Comparison of ENCODE assay signal across 8 cellular contexts in the genomic region with DNA sequence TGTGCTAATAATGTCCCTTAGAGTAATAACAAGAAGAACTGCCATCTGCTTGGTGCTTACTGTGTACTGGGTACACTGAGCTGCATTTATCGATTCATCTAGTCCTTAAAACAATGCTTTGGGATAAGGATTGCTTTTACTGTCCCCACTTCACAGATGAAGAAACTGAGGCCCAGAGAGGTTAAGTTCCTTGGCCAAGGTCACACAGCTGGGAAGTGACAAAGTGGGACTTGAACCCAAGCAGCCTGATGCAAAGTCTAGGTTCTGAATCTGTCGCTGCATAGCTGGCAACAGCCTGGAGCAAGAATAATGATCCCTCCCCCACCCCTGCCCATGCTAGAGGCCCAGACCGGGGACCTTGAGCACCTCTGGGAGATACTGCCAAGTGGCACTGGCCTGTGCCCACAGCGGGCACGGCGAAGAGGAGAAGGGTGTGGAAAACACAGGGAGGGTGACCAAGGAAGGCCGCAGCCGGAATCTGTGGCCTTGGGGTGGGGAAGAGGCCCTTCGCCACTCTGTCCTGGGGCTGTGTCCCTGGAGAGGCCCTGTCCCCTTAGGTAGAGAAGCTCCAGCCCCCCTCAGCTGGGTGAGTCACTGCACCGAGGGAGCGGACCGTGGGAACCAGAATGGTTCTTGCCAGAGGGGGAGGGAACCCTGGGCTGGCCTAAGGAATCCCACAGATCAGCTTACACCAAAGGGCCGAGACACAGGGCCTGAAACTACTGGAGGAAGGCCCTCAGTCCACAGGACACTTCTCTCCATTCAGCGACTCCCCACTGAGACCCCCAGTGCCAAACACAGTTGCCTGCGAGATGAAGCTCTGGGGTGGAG. TPM values are rescaled to one million over a fixed set of nuclear protein-coding genes. Genes with fewer than 3 reads are reported as not detected.
DNase-seq lines count a peak whose midpoint lies in the region; ATAC-seq, FAIRE-seq and TF ChIP-seq lines count a peak whose summit lies in the region.

No MANE protein-coding gene starts in this region.

- H3K4me2 ChIP-seq in H9 (ENCODE audit: insufficient read depth, insufficient read length, low read length) = no peak overlapping the region
- peak overlapping the region; percentile 21 for H3K4me2 ChIP-seq in K562 (ENCODE audit: insufficient read depth, low read length)

- H2BK15ac ChIP-seq in H9 (ENCODE audit: low read depth, low read length) = no peak overlapping the region

- H3K9me1 ChIP-seq in K562 (ENCODE audit: control insufficient read depth, insufficient read depth, low read length) = no peaks in the 10 kb centered on the region

- TF ChIP-seq POLR2A in K562 (conservative IDR thresholded peaks at IDR 0.05) (no peak), GM12891 (IDR thresholded peaks at IDR 0.05; ENCODE audit: low read depth, low read length) (no peak)

- no CpG with 5 or more reads among the region's 15 CpGs for WGBS in H9 (ENCODE audit: extremely low coverage, insufficient read length, low lambda C conversion rate)
- 59% methylated on average over 5 of the region's 15 CpGs for WGBS in K562 (ENCODE audit: insufficient coverage, low coverage, missing lambda C conversion rate)

- H2AFZ ChIP-seq in H9 (ENCODE audit: low read length) = no peak overlapping the region
- no peak overlapping the region for H2AFZ ChIP-seq in K562 (ENCODE audit: low read depth, low read length)

- TF ChIP-seq EP300 in K562 (IDR thresholded peaks at IDR 0.05; ENCODE audit: low read length) = no peak

- H2BK20ac ChIP-seq in H9 (ENCODE audit: low read depth, low read length, poor library complexity, severe bottlenecking) = no peak overlapping the region

- H2AK5ac ChIP-seq in H9 (ENCODE audit: insufficient read length, low read length) = no peak overlapping the region

- peaks cover 0 to 3% (median 0%) of the 10 kb centered on the region in 3 experiments; a peak in 3 of 7 replicates for H3K36me3 Mint-ChIP-seq in H9 (ENCODE audit: insufficient read depth in 1 of 3, low read depth in 3 of 3)

- H2BK120ac ChIP-seq in H9 (ENCODE audit: low read depth, low read length, poor library complexity, severe bottlenecking) = no peak overlapping the region

- H3K14ac ChIP-seq in H9 (ENCODE audit: insufficient read depth, low read length) = no peak overlapping the region; the same call in 1 of the 2 replicates

- H3K36me3 ChIP-seq in K562 (ENCODE audit: control insufficient read depth, insufficient read depth, low read length) = peaks cover 5% of the 10 kb centered on the region; the same call in 2 of the 3 replicates

- H3K56ac ChIP-seq in H9 (ENCODE audit: insufficient read length, low read depth, low read length) = no peak overlapping the region

- CTCF ChIA-PET in K562 (lab: Yijun Ruan, JAX; ENCODE audit: low intra/inter-chr PET ratio) = no interaction called here

- no peak overlapping the region for H3K4ac ChIP-seq in H9 (ENCODE audit: low read depth, low read length)

- H3K4me1 ChIP-seq in H9 (ENCODE audit: insufficient read depth, low read length) = peaks cover 2% of the 10 kb centered on the region; the same call in 1 of the 2 replicates
- peaks cover 31 to 76% of the 10 kb centered on the region in 2 experiments; a peak in 4 of 5 replicates for H3K4me1 ChIP-seq in K562 (replicated peaks in 1 of 2; ENCODE audit: control insufficient read depth in 2 of 2, insufficient read depth in 2 of 2, low read length in 2 of 2)

- no peak overlapping the region for H2BK12ac ChIP-seq in H9 (ENCODE audit: insufficient read length, low read depth, low read length)

- peaks cover 3 to 4% of the 10 kb centered on the region in 2 experiments; a peak in 2 of 5 replicates for H3K9me3 Mint-ChIP-seq in H9

- no peak for TF ChIP-seq RAD21 in K562 (CRISPR knock-in tag; conservative IDR thresholded peaks at IDR 0.05 in 1 of 2, IDR thresholded peaks at IDR 0.05 in 1 of 2)

- DNase-seq in H9 = peak; percentile 79
- peak in 3 of 4 experiments; percentile 38 to 58 (median 42) for DNase-seq in K562 (ENCODE audit: extremely low read depth in 1 of 4, low spot score in 3 of 4)
- DNase-seq in iris pigment epithelial cell (ENCODE audit: low read depth) = peak; percentile 98
- peak in 14 of 49 donors; percentile 14 to 63 (median 34) for DNase-seq in substantia nigra (lab: John Stamatoyannopoulos, UW)
- DNase-seq in stimulated activated CD4-positive, alpha-beta T cell treated with anti-CD3 and anti-CD28 coated beads, Interleukin-2, amount 100 ng/mL, for 48 hours = no peak
- no peak for DNase-seq in cortex of kidney (lab: John Stamatoyannopoulos, UW)
- DNase-seq in GM12891 (ENCODE audit: insufficient read length, low spot score) = no peak

- POLR2A ChIA-PET in K562 (lab: Yijun Ruan, JAX) = interaction anchor here (1.6 kb wide), 1 partner anchor 9 kb away, joined by 9 read pairs; no protein-coding TSS in a partner anchor

- H3K23ac ChIP-seq in H9 (ENCODE audit: insufficient read length, low read depth, low read length) = no peak overlapping the region

- in situ Hi-C loops in K562 (cut with MboI) = no loop called here

- FAIRE-seq in K562 (lab: Jason Lieb, UNC) (peak; percentile 65), GM12891 (lab: Jason Lieb, UNC) (no peak)

- H3K9me3 ChIP-seq in H9 (ENCODE audit: control insufficient read depth, low read depth, low read length) (no peaks in the 10 kb centered on the region), K562 (replicated peaks; ENCODE audit: control insufficient read depth, insufficient read depth, low read depth, low read length) (no peaks in the 10 kb centered on the region)

- peak overlapping the region; percentile 39 to 93; a peak in 4 of 5 replicates for H3K4me3 Mint-ChIP-seq in H9

- no peak overlapping the region for H3K18ac ChIP-seq in H9 (ENCODE audit: insufficient read length, low read depth, low read length)

- H3K27ac ChIP-seq in H9 (ENCODE audit: insufficient read length, low read depth, low read length) (no peak overlapping the region), K562 (ENCODE audit: extremely low read depth, low read depth, low read length) (0 out of 3 replicates have a peak overlapping the region, but pooled peaks have one; percentile 8), substantia nigra (ENCODE audit: low read depth, low read length, poor library complexity, severe bottlenecking) (peak overlapping the region; percentile 81)

- H3T11ph ChIP-seq in H9 (ENCODE audit: low read length) = no peak overlapping the region

- no TSS peak for BruUV-seq in K562 (replicated peaks; lab: Mats Ljungman, UMichigan)

- H3K79me2 ChIP-seq in H9 (ENCODE audit: insufficient read depth, low read length) (peaks cover 4% of the 10 kb centered on the region; the same call in 1 of the 2 replicates), K562 (ENCODE audit: control insufficient read depth, insufficient read depth, low read length) (peaks cover 78% of the 10 kb centered on the region)

- H3K4me3 ChIP-seq in K562 = no peak overlapping the region

- no peak overlapping the region for H4K8ac ChIP-seq in H9 (replicated peaks; ENCODE audit: insufficient read length, low read depth, low read length)

- peak; percentile 12 for ATAC-seq in K562
- no peak for ATAC-seq in GM21786 (IDR thresholded peaks at IDR 0.05; ENCODE audit: unreplicated experiment)

- no peak overlapping the region for H4K5ac ChIP-seq in H9 (ENCODE audit: insufficient read length, low read depth, low read length)

- intact Hi-C loops in K562 (cut with micrococcal nuclease) = loop anchor here (10.0 kb wide), 1 partner anchor 218 kb away; no protein-coding TSS in a partner anchor

- H3K27me3 Mint-ChIP-seq in H9 (ENCODE audit: low read depth) = peaks cover 30% of the 10 kb centered on the region

- peak overlapping the region in 2 of 3 experiments; percentile 15 to 68; a peak in 3 of 7 replicates for H3K27ac Mint-ChIP-seq in H9

- no peak overlapping the region for H2BK5ac ChIP-seq in H9 (ENCODE audit: insufficient read length, low read length)

- H3K27me3 ChIP-seq in H9 (ENCODE audit: insufficient read depth, low read length) = peaks cover 6% of the 10 kb centered on the region; the same call in 1 of the 2 replicates
- no peaks in the 10 kb centered on the region for H3K27me3 ChIP-seq in K562 (ENCODE audit: control insufficient read depth in 2 of 2, insufficient read depth in 2 of 2, low read length in 2 of 2)

- TF ChIP-seq CTCF in H9 (conservative IDR thresholded peaks at IDR 0.05) = no peak
- no peak for TF ChIP-seq CTCF in K562 (IDR thresholded peaks at IDR 0.05 in 2 of 3, conservative IDR thresholded peaks at IDR 0.05 in 1 of 3; ENCODE audit: insufficient read depth in 2 of 3, low read depth in 1 of 3, low read length in 3 of 3)

- H3K9ac ChIP-seq in H9 (ENCODE audit: extremely low read depth, insufficient read length, low read length) = no peak overlapping the region
- peak overlapping the region in 1 of 2 experiments; percentile 63; a peak in 2 of 4 replicates for H3K9ac ChIP-seq in K562 (ENCODE audit: insufficient read depth in 1 of 2, low read depth in 2 of 2, low read length in 2 of 2)

- H4K20me1 ChIP-seq in H9 (ENCODE audit: control insufficient read depth, insufficient read depth, insufficient read length) (no peaks in the 10 kb centered on the region), K562 (replicated peaks; ENCODE audit: control insufficient read depth, insufficient read depth, low read length) (peaks cover 16% of the 10 kb centered on the region; the same call in 1 of the 2 replicates)

- no peak overlapping the region for H4K91ac ChIP-seq in H9 (ENCODE audit: insufficient read length, low read depth, low read length)

- no peaks in the 10 kb centered on the region for H3K79me1 ChIP-seq in H9 (ENCODE audit: insufficient read depth, low read depth, low read length, poor library complexity, severe bottlenecking)

- H3K4me1 Mint-ChIP-seq in H9 = peaks cover 73 to 74% of the 10 kb centered on the region in 2 experiments

- H3K23me2 ChIP-seq in H9 (ENCODE audit: insufficient read length, low read depth, low read length, poor library complexity, severe bottlenecking) = peaks cover 12% of the 10 kb centered on the region

RNA-seq across cellular contexts. Expression of gene PLXND1, which starts 3.5 kb away (rescaled TPM):
- 48.4 and 50.9 TPM in 2 replicates for total RNA-seq in H9 (2021)
- 63.2 and 146 TPM in 2 replicates for total RNA-seq in K562 (2011; cell fraction: chromatin; rRNA removed; ENCODE audit: low replicate concordance)
- 60.7 and 67.2 TPM in 2 replicates for total RNA-seq in K562 (2011; cell fraction: nucleolus; rRNA removed)
- total RNA-seq in K562 (2011; cell fraction: nucleoplasm; rRNA removed) = 60.1 and 91.1 TPM in 2 replicates
- total RNA-seq in K562 (2014; rRNA removed) = 10.6 and 17.2 TPM in 2 replicates
- total RNA-seq in K562 (2014; rRNA removed; fragmentation: Illumina TruSeq; extraction: Trizol) = 8.4 and 11.2 TPM in 2 replicates
- 18.6 and 18.8 TPM in 2 replicates for total RNA-seq in K562 (2015; rRNA removed; fragmentation: Illumina TruSeq; extraction: Trizol)
- 28.1 and 28.2 TPM in 2 replicates for total RNA-seq in K562 (2021)
- 14.0 and 18.1 TPM in 2 replicates for polyA plus RNA-seq in K562 (2011; rRNA removed)
- polyA plus RNA-seq in K562 (2011; cell fraction: cytosol; rRNA removed) = 16.9 and 18.1 TPM in 2 replicates
- polyA plus RNA-seq in K562 (2011; cell fraction: nucleus; rRNA removed) = 98.5 and 119 TPM in 2 replicates
- polyA plus RNA-seq in K562 (2012) = 27.6 and 28.7 TPM in 2 replicates
- 28.8 and 33.3 TPM in 2 replicates for polyA plus RNA-seq in K562 (2014; fragmentation: Illumina TruSeq; extraction: Trizol)
- under 1 TPM; 0.34 to 0.70 TPM for polyA plus RNA-seq in K562 (2014; fragmentation: Nextera tagmentation; extraction: Ambion mirVana)
- polyA plus RNA-seq in K562 (2014; rRNA removed) = 24.8 and 24.9 TPM in 2 replicates
- 10.0 and 13.0 TPM in 2 replicates for polyA minus RNA-seq in K562 (2011; rRNA and poly(A)+ RNA removed)
- 16.8 and 20.7 TPM in 2 replicates for polyA minus RNA-seq in K562 (2011; cell fraction: cytosol; rRNA and poly(A)+ RNA removed)
- polyA minus RNA-seq in K562 (2011; cell fraction: nucleus; rRNA and poly(A)+ RNA removed) = 24.2 and 31.4 TPM in 2 replicates
- polyA plus RNA-seq in GM12891 (2012; ENCODE audit: low read depth, missing spikeins) = 0.63 TPM

RNA-seq across cellular contexts. Expression of gene H1-8, which starts 60.0 kb away (rescaled TPM):
- total RNA-seq in H9 (2021) = not detected in 2 replicates
- total RNA-seq in K562 (2011; cell fraction: chromatin; rRNA removed; ENCODE audit: low replicate concordance) = not detected in 2 replicates
- not detected in 2 replicates for total RNA-seq in K562 (2011; cell fraction: nucleolus; rRNA removed)
- total RNA-seq in K562 (2011; cell fraction: nucleoplasm; rRNA removed) = not detected in 2 replicates
- not detected in 2 replicates for total RNA-seq in K562 (2014; rRNA removed)
- total RNA-seq in K562 (2014; rRNA removed; fragmentation: Illumina TruSeq; extraction: Trizol) = not detected in 2 replicates
- total RNA-seq in K562 (2015; rRNA removed; fragmentation: Illumina TruSeq; extraction: Trizol) = not detected in 2 replicates
- total RNA-seq in K562 (2021) = not detected in 2 replicates
- polyA plus RNA-seq in K562 (2011; rRNA removed) = not detected in 2 replicates
- polyA plus RNA-seq in K562 (2011; cell fraction: cytosol; rRNA removed) = not detected in 2 replicates
- not detected in 2 replicates for polyA plus RNA-seq in K562 (2011; cell fraction: nucleus; rRNA removed)
- polyA plus RNA-seq in K562 (2012) = not detected in 2 replicates
- polyA plus RNA-seq in K562 (2014; fragmentation: Illumina TruSeq; extraction: Trizol) = not detected in 2 replicates
- not detected for polyA plus RNA-seq in K562 (2014; fragmentation: Nextera tagmentation; extraction: Ambion mirVana)
- not detected in 2 replicates for polyA plus RNA-seq in K562 (2014; rRNA removed)
- polyA minus RNA-seq in K562 (2011; rRNA and poly(A)+ RNA removed) = not detected in 2 replicates
- polyA minus RNA-seq in K562 (2011; cell fraction: cytosol; rRNA and poly(A)+ RNA removed) = not detected in 2 replicates
- polyA minus RNA-seq in K562 (2011; cell fraction: nucleus; rRNA and poly(A)+ RNA removed) = not detected in 2 replicates
- polyA plus RNA-seq in GM12891 (2012; ENCODE audit: low read depth, missing spikeins) = not detected

Comparison
In these comparisons a context has a peak if more than half of its experiments do, and no peak if none do; other contexts are left out.
1. DNase-seq: peak in H9 (single experiment), K562 (3 of 4) and iris pigment epithelial cell (single experiment); none in stimulated activated CD4-positive, alpha-beta T cell treated with anti-CD3 and anti-CD28 coated beads, Interleukin-2, amount 100 ng/mL, for 48 hours (0 of 2), cortex of kidney (single experiment) and GM12891 (single experiment).